In the genomic region with DNA sequence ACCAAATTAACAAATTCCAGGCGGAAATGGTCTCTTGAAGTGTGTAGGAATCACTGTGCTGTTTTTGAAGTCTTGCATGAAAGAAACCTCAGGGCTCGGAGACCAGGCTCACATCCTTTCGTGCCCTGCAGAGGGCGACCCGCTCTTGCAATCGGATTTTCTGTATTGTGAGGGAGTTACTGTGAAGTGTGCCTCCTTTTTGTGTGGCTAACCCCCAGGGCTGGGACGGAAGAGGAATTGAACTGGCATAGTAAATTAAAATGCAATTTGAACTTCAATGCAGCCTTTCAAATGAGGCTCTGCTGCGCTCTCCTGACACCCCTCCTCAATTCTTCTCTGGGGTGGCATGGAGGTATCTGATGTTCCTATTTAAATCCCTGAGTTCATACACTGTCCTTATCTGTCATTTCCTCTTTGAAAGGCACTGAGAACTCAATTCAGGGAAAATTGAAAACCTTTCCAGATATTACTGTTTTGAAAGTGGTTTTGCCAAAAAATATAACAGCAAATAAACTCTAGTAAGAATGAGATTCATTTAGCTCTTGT, we compare ENCODE assay signal across 9 cellular contexts. TPM values are rescaled to one million over a fixed set of nuclear protein-coding genes. Genes with fewer than 3 reads are reported as not detected.
DNase-seq lines count a peak whose midpoint lies in the region; ATAC-seq, FAIRE-seq and TF ChIP-seq lines count a peak whose summit lies in the region.
"Had no signal": no experiment of that assay in that cellular context is flagged by ENCODE, and none has a peak within 500 bp of the region (broad histone marks: within the 10 kb centered on the region; RNA-seq: fewer than 3 reads in every experiment).

No MANE protein-coding gene starts in this region.

- intact Hi-C loops in dorsolateral prefrontal cortex (cut with DNase I), result no loop called here
- intact Hi-C loops in mucosa of descending colon (cut with DNase I, micrococcal nuclease), result no loop called here

- H3K9me3 ChIP-seq in mucosa of descending colon, result no peaks in the 10 kb centered on the region
- H3K9me3 ChIP-seq: neutrophil had no signal

- no peaks in the 10 kb centered on the region for H3K4me1 ChIP-seq in mucosa of descending colon (ENCODE audit: low read depth)

- no peaks in the 10 kb centered on the region for H3K27me3 ChIP-seq in dorsolateral prefrontal cortex

- peaks cover 8% of the 10 kb centered on the region for H3K4me1 Mint-ChIP-seq in stimulated activated naive CD8-positive, alpha-beta T cell treated with anti-CD3 and anti-CD28 coated beads, Interleukin-15, amount 100 ng/mL, for 72 hours

- peak in 53 of 56 donors; percentile 24 to 71 (median 55) for TF ChIP-seq CTCF in dorsolateral prefrontal cortex (IDR thresholded peaks at IDR 0.05 in 54 of 56, conservative IDR thresholded peaks at IDR 0.05 in 2 of 56; ENCODE audit: low read depth in 1 of 56, partially characterized antibody in 56 of 56)
- TF ChIP-seq CTCF in mucosa of descending colon (IDR thresholded peaks at IDR 0.05), result peak; percentile 12

- H3K4me3 Mint-ChIP-seq in stimulated activated naive CD8-positive, alpha-beta T cell treated with anti-CD3 and anti-CD28 coated beads, Interleukin-15, amount 100 ng/mL, for 72 hours, result no peak overlapping the region

- no peaks in the 10 kb centered on the region for H3K27me3 Mint-ChIP-seq in stimulated activated naive CD8-positive, alpha-beta T cell treated with anti-CD3 and anti-CD28 coated beads, Interleukin-15, amount 100 ng/mL, for 72 hours

- H3K27ac ChIP-seq in dorsolateral prefrontal cortex, result no peak overlapping the region
- H3K27ac ChIP-seq: neutrophil had no signal

- H3K4me3 ChIP-seq in dorsolateral prefrontal cortex (no peak overlapping the region), mucosa of descending colon (no peak overlapping the region)

- no peaks in the 10 kb centered on the region for H3K36me3 ChIP-seq in mucosa of descending colon (ENCODE audit: low read depth)
- H3K36me3 ChIP-seq: neutrophil had no signal

- no peak overlapping the region for H3K27ac Mint-ChIP-seq in stimulated activated naive CD8-positive, alpha-beta T cell treated with anti-CD3 and anti-CD28 coated beads, Interleukin-15, amount 100 ng/mL, for 72 hours

- ATAC-seq in mucosa of descending colon, result peak; percentile 30
- ATAC-seq in stimulated activated naive CD8-positive, alpha-beta T cell treated with anti-CD3 and anti-CD28 coated beads, Interleukin-15, amount 100 ng/mL, for 72 hours, result peak; percentile 93
- no peak for ATAC-seq in GM18861 (IDR thresholded peaks at IDR 0.05; ENCODE audit: unreplicated experiment)

- peak; percentile 25 for FAIRE-seq in A204.1 (lab: Jason Lieb, UNC)
- peak; percentile 75 for FAIRE-seq in GM18507 (lab: Jason Lieb, UNC)

- DNase-seq in GM18507 (ENCODE audit: extremely low spot score, insufficient read length, low read depth) (peak; percentile 22), NCI-H446 treated with DMSO at 0.1 percent for 48 hours (lab: John Stamatoyannopoulos, UW) (peak; percentile 32), dorsolateral prefrontal cortex (peak in 9 of 10 donors; percentile 45 to 78 (median 67)), mucosa of descending colon (peak in 2 of 3 donors; percentile 31 to 37)
- peak; percentile 22 to 44 for DNase-seq in activated CD4-positive, alpha-beta T cell treated with anti-CD3 and anti-CD28 coated beads for 24 hours (ENCODE audit: low read depth in 2 of 2)
- peak; percentile 46 to 63 for DNase-seq in stimulated activated naive CD8-positive, alpha-beta T cell treated with anti-CD3 and anti-CD28 coated beads, Interleukin-15, amount 100 ng/mL, for 72 hours

- no peaks in the 10 kb centered on the region for H3K9me3 Mint-ChIP-seq in stimulated activated naive CD8-positive, alpha-beta T cell treated with anti-CD3 and anti-CD28 coated beads, Interleukin-15, amount 100 ng/mL, for 72 hours

RNA-seq across cellular contexts. Expression of a gene that starts 51.5 kb away (rescaled TPM):
- 100 to 1,000 TPM in 84 of 120 experiments, 10 to 100 TPM in 36; 25.5 to 227 (median 115) TPM for total RNA-seq in dorsolateral prefrontal cortex
- under 1 TPM; 0.17 to 0.65 (median 0.44) TPM for total RNA-seq in mucosa of descending colon

Comparison
In these comparisons a context has a peak if more than half of its experiments do, and no peak if none do; other contexts are left out.
1. RNA of a gene that starts 51.5 kb away (total RNA-seq): 25.5 to 227 TPM in dorsolateral prefrontal cortex; 0.17 to 0.65 TPM in mucosa of descending colon; every median in the first group is over 10 times any median in the second.
2. Peak in every context shown above with its lines, with median percentiles within 50 percentile points of each other: DNase-seq.